10 cellular contexts compared by ENCODE assay signal in genomic region chr22:37819100-37819433, GRCh38. TPM values are rescaled to one million over a fixed set of nuclear protein-coding genes. Genes with fewer than 3 reads are reported as not detected.
DNase-seq lines count a peak whose midpoint lies in the region; ATAC-seq and TF ChIP-seq lines count a peak whose summit lies in the region.
"Had no signal": no experiment of that assay in that cellular context is flagged by ENCODE, and none has a peak within 500 bp of the region (broad histone marks: within the 10 kb centered on the region; RNA-seq: fewer than 3 reads in every experiment).

No MANE protein-coding gene starts in this region.

- ATAC-seq in activated T-helper 17 cell treated with anti-CD3 and anti-CD28 coated beads, Interleukin-2, amount 50 U/mL, for 72 hours (replicated peaks), result no peak
- ATAC-seq in GM21619 (IDR thresholded peaks at IDR 0.05; ENCODE audit: unreplicated experiment), result no peak

- no peak overlapping the region for H3K9ac ChIP-seq in iPS-18a (ENCODE audit: low read length)

- H3K4me1 Mint-ChIP-seq in activated T-helper 17 cell treated with anti-CD3 and anti-CD28 coated beads, Interleukin-2, amount 50 U/mL, for 72 hours, result no peaks in the 10 kb centered on the region

- H3K27ac Mint-ChIP-seq in activated T-helper 17 cell treated with anti-CD3 and anti-CD28 coated beads, Interleukin-2, amount 50 U/mL, for 72 hours, result no peak overlapping the region

- no peaks in the 10 kb centered on the region for H3K9me3 ChIP-seq in iPS-18a (ENCODE audit: control insufficient read depth, low read depth, low read length)
- H3K9me3 ChIP-seq: tibial nerve had no signal

- H3K36me3 Mint-ChIP-seq in activated T-helper 17 cell treated with anti-CD3 and anti-CD28 coated beads, Interleukin-2, amount 50 U/mL, for 72 hours (ENCODE audit: low read depth), result no peaks in the 10 kb centered on the region

- no peak for TF ChIP-seq CTCF in GM12865 (IDR thresholded peaks at IDR 0.05; ENCODE audit: insufficient read depth, low read depth, low read length, missing control alignments)

- peaks cover 5% of the 10 kb centered on the region for H3K36me3 ChIP-seq in iPS-18a (ENCODE audit: control insufficient read depth, low read depth, low read length)

- intact Hi-C loops in posterior vena cava (cut with DNase I), result loop anchor here (2.0 to 10.0 kb wide), 3 partner anchors 46 to 148 kb away; no protein-coding TSS in a partner anchor

- H3K27me3 ChIP-seq in iPS-18a (ENCODE audit: control insufficient read depth, insufficient read depth, low read length), result peaks cover 48% of the 10 kb centered on the region

- DNase-seq in GM12865 (ENCODE audit: low read depth) (no peak), posterior vena cava (ENCODE audit: low spot score) (no peak), NCI-H2081 (lab: John Stamatoyannopoulos, UW) (no peak)
- DNase-seq in activated effector memory CD4-positive, alpha-beta T cell treated with anti-CD3 and anti-CD28 coated beads, Interleukin-2, amount 50 U/mL, for 16 hours, result no peak
- DNase-seq: NCI-H2107 had no signal

- H3K27me3 Mint-ChIP-seq in activated T-helper 17 cell treated with anti-CD3 and anti-CD28 coated beads, Interleukin-2, amount 50 U/mL, for 72 hours, result peaks cover 8% of the 10 kb centered on the region

- H3K4me1 ChIP-seq in iPS-18a (ENCODE audit: control insufficient read depth, low read depth, low read length), result peaks cover 21% of the 10 kb centered on the region

- 0 out of 2 replicates have a peak overlapping the region, but pooled peaks have one; percentile 23 for H3K4me3 ChIP-seq in GM12865 (ENCODE audit: low read depth, low read length)
- H3K4me3 ChIP-seq in iPS-18a (ENCODE audit: low read length), result peak overlapping the region; percentile 60
- peak overlapping the region in 5 of 7 experiments; percentile 14 to 36 (median 32) for H3K4me3 ChIP-seq in skin epidermis

- H3K4me3 Mint-ChIP-seq in activated T-helper 17 cell treated with anti-CD3 and anti-CD28 coated beads, Interleukin-2, amount 50 U/mL, for 72 hours, result peak overlapping the region; percentile 52

- no peaks in the 10 kb centered on the region for H3K9me3 Mint-ChIP-seq in activated T-helper 17 cell treated with anti-CD3 and anti-CD28 coated beads, Interleukin-2, amount 50 U/mL, for 72 hours

- H3K27ac ChIP-seq in iPS-18a (ENCODE audit: low read length), result no peak overlapping the region
- no peak overlapping the region for H3K27ac ChIP-seq in skin epidermis
- H3K27ac ChIP-seq: tibial nerve had no signal

RNA-seq across cellular contexts. Expression of gene GALR3, which starts 4.1 kb away (rescaled TPM):
- not detected for total RNA-seq in activated T-helper 17 cell treated with anti-CD3 and anti-CD28 coated beads, Interleukin-2, amount 50 U/mL, for 72 hours
- total RNA-seq in posterior vena cava, result not detected
- total RNA-seq: tibial nerve had no signal

RNA-seq across cellular contexts. Expression of gene GCAT, which starts 11.3 kb away (rescaled TPM):
- 1 to 10 TPM; 4.2 to 5.1 TPM for total RNA-seq in activated T-helper 17 cell treated with anti-CD3 and anti-CD28 coated beads, Interleukin-2, amount 50 U/mL, for 72 hours
- 1 to 10 TPM; 3.3 to 6.2 TPM for total RNA-seq in posterior vena cava

RNA-seq across cellular contexts. Expression of gene ANKRD54, which starts 25.1 kb away (rescaled TPM):
- total RNA-seq in activated T-helper 17 cell treated with anti-CD3 and anti-CD28 coated beads, Interleukin-2, amount 50 U/mL, for 72 hours, result 10 to 100 TPM; 13.0 to 25.2 TPM
- total RNA-seq in posterior vena cava, result 10 to 100 TPM; 13.3 to 15.1 TPM

RNA-seq across cellular contexts. Expression of gene EIF3L, which starts 30.2 kb away (rescaled TPM):
- 100 to 1,000 TPM; 553 to 834 TPM for total RNA-seq in activated T-helper 17 cell treated with anti-CD3 and anti-CD28 coated beads, Interleukin-2, amount 50 U/mL, for 72 hours
- 100 to 1,000 TPM; 260 to 267 TPM for total RNA-seq in posterior vena cava
